ENCODE assay signal across 1 cellular context in genomic region chr19:12294308-12295158, GRCh38.
TF ChIP-seq lines count a peak whose summit lies in the region.

Gene ZNF44, minus strand, starts transcription at chr19:12294883. Its CDS starts 189 bp downstream, at chr19:12294694.

TF ChIP-seq in HEK293, 187 proteins besides CTCF, POLR2A, EP300 and RAD21 (continued from another document and continues in another):
- TF ChIP-seq ZBTB11 (tag by site-specific recombination; conservative IDR thresholded peaks at IDR 0.05; ENCODE audit: low read depth) = peak; percentile 84
- TF ChIP-seq ZNF624 (tag by site-specific recombination; IDR thresholded peaks at IDR 0.05) = no peak
- TF ChIP-seq ZNF350 (tag by site-specific recombination; IDR thresholded peaks at IDR 0.05) = no peak
- peak; percentile 15; the same call in 1 of the 2 replicates for TF ChIP-seq GLIS2 (tag by site-specific recombination; IDR thresholded peaks at IDR 0.05)
- TF ChIP-seq ZNF311 (tag by site-specific recombination; IDR thresholded peaks at IDR 0.05; ENCODE audit: borderline replicate concordance) = no peak
- TF ChIP-seq SP3 (tag by site-specific recombination; IDR thresholded peaks at IDR 0.05) = peak; percentile 86
- no peak for TF ChIP-seq ZNF292 (tag by site-specific recombination; IDR thresholded peaks at IDR 0.05; ENCODE audit: borderline replicate concordance, low read depth)
- no peak for TF ChIP-seq ELK4 (IDR thresholded peaks at IDR 0.05; ENCODE audit: borderline replicate concordance, low read depth, low read length)
- no peak for TF ChIP-seq YY2 (tag by site-specific recombination; IDR thresholded peaks at IDR 0.05)
- peak; percentile 98 for TF ChIP-seq SP2 (tag by site-specific recombination; IDR thresholded peaks at IDR 0.05)
- TF ChIP-seq GLI2 (tag by site-specific recombination; IDR thresholded peaks at IDR 0.05; ENCODE audit: borderline replicate concordance, low read depth) = no peak
- no peak for TF ChIP-seq ZNF701 (tag by site-specific recombination; IDR thresholded peaks at IDR 0.05)
- no peak for TF ChIP-seq ZNF211 (tag by site-specific recombination; IDR thresholded peaks at IDR 0.05; ENCODE audit: low read depth)
- TF ChIP-seq ZNF792 (tag by site-specific recombination; IDR thresholded peaks at IDR 0.05) = no peak
- no peak for TF ChIP-seq PRDM10 (tag by site-specific recombination; IDR thresholded peaks at IDR 0.05)
- no peak for TF ChIP-seq ZNF747 (tag by site-specific recombination; IDR thresholded peaks at IDR 0.05)
- TF ChIP-seq SCRT2 (tag by site-specific recombination; IDR thresholded peaks at IDR 0.05) = peak; percentile 69
- TF ChIP-seq ZNF768 (tag by site-specific recombination; IDR thresholded peaks at IDR 0.05) = no peak
- TF ChIP-seq ZNF785 (tag by site-specific recombination; IDR thresholded peaks at IDR 0.05) = peak; percentile 31; the same call in 1 of the 2 replicates
- peak; percentile 100 for TF ChIP-seq ZNF692 (tag by site-specific recombination; IDR thresholded peaks at IDR 0.05)
- peak; percentile 68 for TF ChIP-seq IKZF3 (tag by site-specific recombination; IDR thresholded peaks at IDR 0.05)
- no peak for TF ChIP-seq KLF1 (tag by site-specific recombination; IDR thresholded peaks at IDR 0.05)
- no peak for TF ChIP-seq RBAK (tag by site-specific recombination; IDR thresholded peaks at IDR 0.05)
- no peak for TF ChIP-seq ZFP3 (tag by site-specific recombination; IDR thresholded peaks at IDR 0.05; ENCODE audit: low read depth)
- TF ChIP-seq ZFP69B (tag by site-specific recombination; IDR thresholded peaks at IDR 0.05) = peak; percentile 99
- peak; percentile 94; the same call in 1 of the 2 replicates for TF ChIP-seq PBX3 (CRISPR knock-in tag; IDR thresholded peaks at IDR 0.05)
- TF ChIP-seq ZNF132 (tag by site-specific recombination; IDR thresholded peaks at IDR 0.05; ENCODE audit: borderline replicate concordance) = no peak
- 0 out of 2 replicates have a peak, but pooled peaks have one; percentile 10 for TF ChIP-seq GLIS1 (tag by site-specific recombination; IDR thresholded peaks at IDR 0.05)
- no peak for TF ChIP-seq ZNF23 (tag by site-specific recombination; IDR thresholded peaks at IDR 0.05; ENCODE audit: borderline replicate concordance)
- TF ChIP-seq ZNF558 (tag by site-specific recombination; IDR thresholded peaks at IDR 0.05) = no peak
- TF ChIP-seq ZXDB (tag by site-specific recombination; IDR thresholded peaks at IDR 0.05) = peak; percentile 85
- peak; percentile 70 for TF ChIP-seq KLF16 (tag by site-specific recombination; IDR thresholded peaks at IDR 0.05)
- TF ChIP-seq ZBTB20 (tag by site-specific recombination; IDR thresholded peaks at IDR 0.05) = peak; percentile 70
- peak; percentile 14 for TF ChIP-seq ZBTB26 (tag by site-specific recombination; optimal IDR thresholded peaks at IDR 0.05)
- no peak for TF ChIP-seq ZNF121 (tag by site-specific recombination; IDR thresholded peaks at IDR 0.05)
- no peak for TF ChIP-seq ZNF18 (tag by site-specific recombination; IDR thresholded peaks at IDR 0.05)
- peak; percentile 89 for TF ChIP-seq BCL11B (tag by site-specific recombination; IDR thresholded peaks at IDR 0.05; ENCODE audit: low read depth)
- peak; percentile 49 for TF ChIP-seq OSR2 (tag by site-specific recombination; IDR thresholded peaks at IDR 0.05)
- TF ChIP-seq ZNF530 (tag by site-specific recombination; IDR thresholded peaks at IDR 0.05; ENCODE audit: low read depth) = no peak
- no peak for TF ChIP-seq ZNF416 (tag by site-specific recombination; IDR thresholded peaks at IDR 0.05)
- TF ChIP-seq ZNF514 (tag by site-specific recombination; IDR thresholded peaks at IDR 0.05) = no peak
- peak; percentile 41; the same call in 1 of the 2 replicates for TF ChIP-seq ZEB2 (tag by site-specific recombination; IDR thresholded peaks at IDR 0.05)
- peak; percentile 11; the same call in 1 of the 2 replicates for TF ChIP-seq ZIC2 (tag by site-specific recombination; IDR thresholded peaks at IDR 0.05)
- peak; percentile 68 for TF ChIP-seq SP7 (tag by site-specific recombination; IDR thresholded peaks at IDR 0.05)
- TF ChIP-seq KLF10 (tag by site-specific recombination; IDR thresholded peaks at IDR 0.05) = peak; percentile 57; the same call in 1 of the 2 replicates
- no peak for TF ChIP-seq ZSCAN30 (tag by site-specific recombination; IDR thresholded peaks at IDR 0.05)
- peak; percentile 26 for TF ChIP-seq ZBTB8A (tag by site-specific recombination; IDR thresholded peaks at IDR 0.05)
- no peak for TF ChIP-seq ZNF654 (tag by site-specific recombination; IDR thresholded peaks at IDR 0.05; ENCODE audit: low read depth)
- no peak for TF ChIP-seq ZNF184 (tag by site-specific recombination; IDR thresholded peaks at IDR 0.05)
- TF ChIP-seq ZNF157 (tag by site-specific recombination; IDR thresholded peaks at IDR 0.05) = no peak
- peak; percentile 68 for TF ChIP-seq ZNF629 (tag by site-specific recombination; IDR thresholded peaks at IDR 0.05)
